In genomic region chr18:62420151-62420512, GRCh38 we compare ENCODE assay signal across 8 cellular contexts.
DNase-seq lines count a peak whose midpoint lies in the region; ATAC-seq, FAIRE-seq and TF ChIP-seq lines count a peak whose summit lies in the region.

No MANE protein-coding gene starts in this region.

- peaks cover 1% of the 10 kb centered on the region for H3K27me3 Mint-ChIP-seq in activated CD8-positive, alpha-beta T cell treated with anti-CD3 and anti-CD28 coated beads for 36 hours

- peak; percentile 71 for FAIRE-seq in keratinocyte (lab: Jason Lieb, UNC)

- H4K20me1 ChIP-seq in keratinocyte (ENCODE audit: control insufficient read depth, extremely low read depth, insufficient read depth, low read length) = no peaks in the 10 kb centered on the region

- H3K9me3 ChIP-seq in keratinocyte (ENCODE audit: control insufficient read depth, low read depth, low read length) = no peaks in the 10 kb centered on the region

- H3K27ac Mint-ChIP-seq in activated CD8-positive, alpha-beta T cell treated with anti-CD3 and anti-CD28 coated beads for 36 hours = peak overlapping the region; percentile 98

- peak; percentile 72 for DNase-seq in HCEC 1CT
- peak; percentile 49 for DNase-seq in activated CD8-positive, alpha-beta T cell treated with anti-CD3 and anti-CD28 coated beads for 36 hours
- no peak for DNase-seq in keratinocyte (ENCODE audit: low read depth, low spot score)
- DNase-seq in GDM1 (lab: John Stamatoyannopoulos, UW) = no peak
- no peak for DNase-seq in occipital lobe (lab: John Stamatoyannopoulos, UW)
- no peak for DNase-seq in NCI-H1105 (lab: John Stamatoyannopoulos, UW)
- no peak for DNase-seq in omental fat pad (ENCODE audit: low spot score)

- peaks cover 47% of the 10 kb centered on the region for H3K4me1 Mint-ChIP-seq in activated CD8-positive, alpha-beta T cell treated with anti-CD3 and anti-CD28 coated beads for 36 hours (ENCODE audit: low read depth)

- no peaks in the 10 kb centered on the region for H3K9me1 ChIP-seq in keratinocyte (ENCODE audit: control insufficient read depth, extremely low read depth, insufficient read depth, low read length)

- POLR2A ChIA-PET in activated CD8-positive, alpha-beta T cell treated with anti-CD3 and anti-CD28 coated beads for 36 hours (lab: Charles Lee) = interaction anchor here (0.6 to 1.1 kb wide), 3 partner anchors 21 to 102 kb away, joined by 3 to 6 read pairs (median 3); partner anchors contain the start of gene ZCCHC2

- H3K36me3 ChIP-seq in keratinocyte (ENCODE audit: control insufficient read depth in 2 of 2, extremely low read depth in 1 of 2, insufficient read depth in 2 of 2, low read length in 2 of 2) = no peaks in the 10 kb centered on the region

- H3K9me3 Mint-ChIP-seq in activated CD8-positive, alpha-beta T cell treated with anti-CD3 and anti-CD28 coated beads for 36 hours = peaks cover 10% of the 10 kb centered on the region

- peak overlapping the region; percentile 27 for H3K4me2 ChIP-seq in keratinocyte (ENCODE audit: control insufficient read depth, extremely low read depth, insufficient read depth, low read depth, low read length)

- intact Hi-C loops in activated CD8-positive, alpha-beta T cell treated with anti-CD3 and anti-CD28 coated beads for 36 hours (cut with micrococcal nuclease) = loop anchor here (2.0 kb wide), 1 partner anchor 233 kb away; the partner anchor contains the start of genes PIGN and RELCH

- peaks cover 14% of the 10 kb centered on the region for H3K4me1 ChIP-seq in keratinocyte (ENCODE audit: control insufficient read depth, extremely low read depth, insufficient read depth, low read length)

- ATAC-seq in activated CD8-positive, alpha-beta T cell treated with anti-CD3 and anti-CD28 coated beads for 36 hours = peak; percentile 4
- ATAC-seq in omental fat pad (ENCODE audit: low FRiP score) = no peak

- no peaks in the 10 kb centered on the region for H3K27me3 ChIP-seq in keratinocyte (ENCODE audit: control insufficient read depth, extremely low read depth, insufficient read depth, low read length)

- no peak overlapping the region for H3K4me3 ChIP-seq in keratinocyte (ENCODE audit: control insufficient read depth in 2 of 3, extremely low read depth in 1 of 3, insufficient read depth in 2 of 3, low read depth in 1 of 3, low read length in 3 of 3)

- H3K36me3 Mint-ChIP-seq in activated CD8-positive, alpha-beta T cell treated with anti-CD3 and anti-CD28 coated beads for 36 hours (ENCODE audit: low read depth) = peaks cover 15% of the 10 kb centered on the region

- H3K4me3 Mint-ChIP-seq in activated CD8-positive, alpha-beta T cell treated with anti-CD3 and anti-CD28 coated beads for 36 hours = peak overlapping the region; percentile 63

- H2AFZ ChIP-seq in keratinocyte (ENCODE audit: control insufficient read depth, low read length) = no peak overlapping the region

- CTCF ChIA-PET in activated CD8-positive, alpha-beta T cell treated with anti-CD3 and anti-CD28 coated beads for 36 hours (lab: Charles Lee) = interaction anchor here (0.6 to 2.4 kb wide), 10 partner anchors 8 to 157 kb away, joined by 3 to 16 read pairs (median 4); partner anchors contain the start of genes TNFRSF11A and ZCCHC2

- no peak overlapping the region for H3K9ac ChIP-seq in keratinocyte (ENCODE audit: control insufficient read depth, extremely low read depth, insufficient read depth, low read length)

- H3K27ac ChIP-seq in 22Rv1 (peak overlapping the region; percentile 43; the same call in 1 of the 2 replicates), keratinocyte (ENCODE audit: control insufficient read depth, insufficient read depth, low read length) (peak overlapping the region; percentile 36)

- TF ChIP-seq CTCF in 22Rv1 (IDR thresholded peaks at IDR 0.05) (no peak), keratinocyte (optimal IDR thresholded peaks at IDR 0.05 in 1 of 3, IDR thresholded peaks at IDR 0.05 in 1 of 3, conservative IDR thresholded peaks at IDR 0.05 in 1 of 3; ENCODE audit: extremely low read depth in 1 of 3, insufficient read depth in 2 of 3, low read length in 3 of 3) (no peak), omental fat pad (IDR thresholded peaks at IDR 0.05) (no peak)
- TF ChIP-seq CTCF in activated CD8-positive, alpha-beta T cell treated with anti-CD3 and anti-CD28 coated beads for 36 hours (IDR thresholded peaks at IDR 0.05) = no peak

- dilution Hi-C loops in keratinocyte (cut with MboI; ENCODE audit: extremely low pct_ligation_motif_present, low sequenced_read_pairs) = no loop called here

- no peaks in the 10 kb centered on the region for H3K79me2 ChIP-seq in keratinocyte (ENCODE audit: control insufficient read depth, insufficient read depth, low read length)

Comparison
In these comparisons a context has a peak if more than half of its experiments do, and no peak if none do; other contexts are left out.
1. DNase-seq: peak in HCEC 1CT (single experiment) and activated CD8-positive, alpha-beta T cell treated with anti-CD3 and anti-CD28 coated beads for 36 hours (single experiment); none in keratinocyte (single experiment), GDM1 (single experiment), occipital lobe (single experiment), NCI-H1105 (single experiment) and omental fat pad (single experiment).